8 cellular contexts compared by ENCODE assay signal in genomic region chr2:144331652-144332355, GRCh38.
DNase-seq lines count a peak whose midpoint lies in the region; ATAC-seq, FAIRE-seq and TF ChIP-seq lines count a peak whose summit lies in the region.

No MANE protein-coding gene starts in this region.

- H3K36me3 ChIP-seq in keratinocyte (ENCODE audit: control insufficient read depth in 2 of 2, extremely low read depth in 1 of 2, insufficient read depth in 2 of 2, low read length in 2 of 2) = no peaks in the 10 kb centered on the region

- intact Hi-C loops in MCF 10A (cut with micrococcal nuclease) = loop anchor here (1.0 to 10.0 kb wide), 5 partner anchors 80 to 563 kb away; no protein-coding TSS in a partner anchor

- peak overlapping the region; percentile 87 for H3K9ac ChIP-seq in keratinocyte (ENCODE audit: control insufficient read depth, extremely low read depth, insufficient read depth, low read length)

- peaks cover 13% of the 10 kb centered on the region for H3K4me1 Mint-ChIP-seq in MCF 10A (ENCODE audit: insufficient read depth, unreplicated experiment)

- H3K36me3 Mint-ChIP-seq in MCF 10A (ENCODE audit: insufficient read depth, unreplicated experiment) = no peaks in the 10 kb centered on the region

- no peaks in the 10 kb centered on the region for H3K27me3 ChIP-seq in keratinocyte (ENCODE audit: control insufficient read depth, extremely low read depth, insufficient read depth, low read length)

- peak overlapping the region; percentile 81 to 89 (median 88) for H3K4me3 ChIP-seq in keratinocyte (ENCODE audit: control insufficient read depth in 2 of 3, extremely low read depth in 1 of 3, insufficient read depth in 2 of 3, low read depth in 1 of 3, low read length in 3 of 3)

- BruUV-seq in MCF 10A (replicated peaks; lab: Mats Ljungman, UMichigan) = no TSS peak

- peak overlapping the region; percentile 96 for H3K4me2 ChIP-seq in keratinocyte (ENCODE audit: control insufficient read depth, extremely low read depth, insufficient read depth, low read depth, low read length)

- H3K27me3 Mint-ChIP-seq in MCF 10A (ENCODE audit: insufficient read depth, unreplicated experiment) = no peaks in the 10 kb centered on the region

- DNase-seq in C1 segment of cervical spinal cord (lab: John Stamatoyannopoulos, UW) (peak in 9 of 14 donors; percentile 60 to 97 (median 87)), NCI-H526 treated with DMSO at 0.1 percent for 48 hours (lab: John Stamatoyannopoulos, UW) (peak; percentile 83), MCF 10A (ENCODE audit: unreplicated experiment) (no peak), keratinocyte (ENCODE audit: low read depth, low spot score) (no peak), islet precursor cell (no peak)
- peak; percentile 40 for DNase-seq in stimulated activated CD8-positive, alpha-beta memory T cell treated with anti-CD3 and anti-CD28 coated beads, Interleukin-15, amount 100 ng/mL, for 1 hour (ENCODE audit: low read depth)

- H4K20me1 ChIP-seq in keratinocyte (ENCODE audit: control insufficient read depth, extremely low read depth, insufficient read depth, low read length) = no peaks in the 10 kb centered on the region

- peaks cover 4% of the 10 kb centered on the region for H3K79me2 ChIP-seq in keratinocyte (ENCODE audit: control insufficient read depth, insufficient read depth, low read length)

- H3K27ac ChIP-seq in keratinocyte (ENCODE audit: control insufficient read depth, insufficient read depth, low read length) = peak overlapping the region; percentile 79

- CTCF ChIA-PET in MCF 10A (lab: Yijun Ruan, JAX) = interaction anchor here (0.6 kb wide), 2 partner anchors 27 to 90 kb away, joined by 3 to 8 read pairs; no protein-coding TSS in a partner anchor

- dilution Hi-C loops in keratinocyte (cut with MboI; ENCODE audit: extremely low pct_ligation_motif_present, low sequenced_read_pairs) = no loop called here

- peak overlapping the region; percentile 87 for H2AFZ ChIP-seq in keratinocyte (ENCODE audit: control insufficient read depth, low read length)

- peak overlapping the region; percentile 74 for H3K27ac Mint-ChIP-seq in MCF 10A (ENCODE audit: low read depth, unreplicated experiment)

- no peak for FAIRE-seq in keratinocyte (lab: Jason Lieb, UNC)

- no peaks in the 10 kb centered on the region for H3K9me3 ChIP-seq in keratinocyte (ENCODE audit: control insufficient read depth, low read depth, low read length)

- no peaks in the 10 kb centered on the region for H3K9me3 Mint-ChIP-seq in MCF 10A (ENCODE audit: unreplicated experiment)

- TF ChIP-seq CTCF in MCF 10A (IDR thresholded peaks at IDR 0.05; ENCODE audit: unreplicated experiment) (no peak), keratinocyte (optimal IDR thresholded peaks at IDR 0.05 in 1 of 3, IDR thresholded peaks at IDR 0.05 in 1 of 3, conservative IDR thresholded peaks at IDR 0.05 in 1 of 3; ENCODE audit: extremely low read depth in 1 of 3, insufficient read depth in 2 of 3, low read length in 3 of 3) (peak in 2 of 3 experiments; percentile 24 to 34)

- peak; percentile 75 for ATAC-seq in GM18511 (IDR thresholded peaks at IDR 0.05; ENCODE audit: unreplicated experiment)
- ATAC-seq in HG02938 (IDR thresholded peaks at IDR 0.05; ENCODE audit: unreplicated experiment) = peak; percentile 59

- no peaks in the 10 kb centered on the region for H3K9me1 ChIP-seq in keratinocyte (ENCODE audit: control insufficient read depth, extremely low read depth, insufficient read depth, low read length)

- POLR2A ChIA-PET in MCF 10A (lab: Yijun Ruan, JAX) = interaction anchor here (0.7 to 3.0 kb wide), 15 partner anchors 12 to 1137 kb away, joined by 3 to 12 read pairs (median 3); no protein-coding TSS in a partner anchor

- peak overlapping the region; percentile 76 for H3K4me3 Mint-ChIP-seq in MCF 10A (ENCODE audit: unreplicated experiment)

- peaks cover 6% of the 10 kb centered on the region for H3K4me1 ChIP-seq in keratinocyte (ENCODE audit: control insufficient read depth, extremely low read depth, insufficient read depth, low read length)

Comparison
In these comparisons a context has a peak if more than half of its experiments do, and no peak if none do; other contexts are left out.
1. DNase-seq: peak in C1 segment of cervical spinal cord (9 of 14), NCI-H526 treated with DMSO at 0.1 percent for 48 hours (single experiment) and stimulated activated CD8-positive, alpha-beta memory T cell treated with anti-CD3 and anti-CD28 coated beads, Interleukin-15, amount 100 ng/mL, for 1 hour (single experiment); none in MCF 10A (single experiment), keratinocyte (single experiment) and islet precursor cell (single experiment).